In the genomic region with DNA sequence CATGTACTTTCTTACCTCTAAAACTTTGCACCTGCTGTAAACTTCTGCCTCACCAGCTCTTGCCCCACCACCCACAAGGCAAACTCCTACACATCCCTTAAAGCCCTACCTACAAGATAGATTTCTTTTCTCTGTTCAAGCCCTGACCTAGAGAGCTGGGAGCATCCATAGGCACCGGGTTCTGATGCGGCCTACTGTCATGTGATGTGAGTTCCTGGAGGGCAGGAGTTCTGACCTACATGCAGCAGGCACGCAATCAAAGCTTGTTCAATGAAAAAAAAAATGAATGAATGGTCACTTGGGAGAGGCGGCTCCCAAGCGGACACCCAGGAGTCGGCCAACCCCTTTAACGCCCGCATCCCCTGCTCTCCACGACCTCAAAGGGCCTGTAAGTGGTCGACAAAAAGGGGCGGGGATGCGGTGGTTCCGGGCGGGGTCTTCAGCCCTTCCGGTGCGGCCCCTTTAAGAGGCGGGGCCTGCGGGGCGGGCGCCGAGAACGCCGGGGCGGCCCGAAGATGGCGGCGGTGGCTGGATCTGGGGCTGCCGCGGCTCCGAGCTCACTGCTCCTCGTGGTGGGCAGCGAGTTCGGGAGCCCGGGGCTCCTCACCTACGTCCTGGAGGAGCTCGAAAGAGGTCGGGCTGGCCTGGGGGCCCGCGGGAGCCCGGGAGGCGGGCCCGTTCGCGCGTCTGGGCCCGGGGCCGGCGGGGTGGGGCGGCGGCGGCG, we compare ENCODE assay signal across 7 cellular contexts. TPM values are rescaled to one million over a fixed set of nuclear protein-coding genes. Genes with fewer than 3 reads are reported as not detected.
DNase-seq lines count a peak whose midpoint lies in the region; ATAC-seq and TF ChIP-seq lines count a peak whose summit lies in the region.

A gene with protein sequence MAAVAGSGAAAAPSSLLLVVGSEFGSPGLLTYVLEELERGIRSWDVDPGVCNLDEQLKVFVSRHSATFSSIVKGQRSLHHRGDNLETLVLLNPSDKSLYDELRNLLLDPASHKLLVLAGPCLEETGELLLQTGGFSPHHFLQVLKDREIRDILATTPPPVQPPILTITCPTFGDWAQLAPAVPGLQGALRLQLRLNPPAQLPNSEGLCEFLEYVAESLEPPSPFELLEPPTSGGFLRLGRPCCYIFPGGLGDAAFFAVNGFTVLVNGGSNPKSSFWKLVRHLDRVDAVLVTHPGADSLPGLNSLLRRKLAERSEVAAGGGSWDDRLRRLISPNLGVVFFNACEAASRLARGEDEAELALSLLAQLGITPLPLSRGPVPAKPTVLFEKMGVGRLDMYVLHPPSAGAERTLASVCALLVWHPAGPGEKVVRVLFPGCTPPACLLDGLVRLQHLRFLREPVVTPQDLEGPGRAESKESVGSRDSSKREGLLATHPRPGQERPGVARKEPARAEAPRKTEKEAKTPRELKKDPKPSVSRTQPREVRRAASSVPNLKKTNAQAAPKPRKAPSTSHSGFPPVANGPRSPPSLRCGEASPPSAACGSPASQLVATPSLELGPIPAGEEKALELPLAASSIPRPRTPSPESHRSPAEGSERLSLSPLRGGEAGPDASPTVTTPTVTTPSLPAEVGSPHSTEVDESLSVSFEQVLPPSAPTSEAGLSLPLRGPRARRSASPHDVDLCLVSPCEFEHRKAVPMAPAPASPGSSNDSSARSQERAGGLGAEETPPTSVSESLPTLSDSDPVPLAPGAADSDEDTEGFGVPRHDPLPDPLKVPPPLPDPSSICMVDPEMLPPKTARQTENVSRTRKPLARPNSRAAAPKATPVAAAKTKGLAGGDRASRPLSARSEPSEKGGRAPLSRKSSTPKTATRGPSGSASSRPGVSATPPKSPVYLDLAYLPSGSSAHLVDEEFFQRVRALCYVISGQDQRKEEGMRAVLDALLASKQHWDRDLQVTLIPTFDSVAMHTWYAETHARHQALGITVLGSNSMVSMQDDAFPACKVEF (plus strand): TSS at position 493 of the 724 bp plus-strand sequence. CDS start 23 bp downstream, at position 516.

- H3K36me3 ChIP-seq in ectodermal cell (ENCODE audit: control insufficient read depth, insufficient read depth, low read length) (no peaks in the 10 kb centered on the region), lower lobe of right lung (peaks cover 13% of the 10 kb centered on the region)

- no peaks in the 10 kb centered on the region for H3K27me3 Mint-ChIP-seq in activated CD4-positive, alpha-beta memory T cell treated with anti-CD3 and anti-CD28 coated beads for 36 hours

- peak within 1 kb of the TSS; percentile 83 for H3K4me3 Mint-ChIP-seq in activated CD4-positive, alpha-beta memory T cell treated with anti-CD3 and anti-CD28 coated beads for 36 hours

- H3K27me3 ChIP-seq in ectodermal cell (ENCODE audit: control insufficient read depth, insufficient read depth, low read length, poor library complexity, severe bottlenecking) (no peaks in the 10 kb centered on the region), lower lobe of right lung (ENCODE audit: low read depth) (no peaks in the 10 kb centered on the region)

- WGBS in ectodermal cell, 2 experiments: 1% methylated on average over 52 of the region's 52 CpGs

- H3K4me1 Mint-ChIP-seq in activated CD4-positive, alpha-beta memory T cell treated with anti-CD3 and anti-CD28 coated beads for 36 hours (ENCODE audit: low read depth): peaks cover 30% of the 10 kb centered on the region

- intact Hi-C loops in activated CD4-positive, alpha-beta memory T cell treated with anti-CD3 and anti-CD28 coated beads for 36 hours (cut with micrococcal nuclease): loop anchor here (1.0 to 5.0 kb wide), 3 partner anchors 28 to 138 kb away; a partner anchor contains a TSS
- intact Hi-C loops in lower lobe of right lung (cut with DNase I): no loop called here

- ATAC-seq in HG02870 (IDR thresholded peaks at IDR 0.05; ENCODE audit: unreplicated experiment) (peak; percentile 65), lower lobe of right lung (peak; percentile 63 to 80)

- H3K4me1 ChIP-seq in ectodermal cell (ENCODE audit: control insufficient read depth, insufficient read depth, low read length): peaks cover 8% of the 10 kb centered on the region
- peaks cover 57% of the 10 kb centered on the region for H3K4me1 ChIP-seq in lower lobe of right lung

- in situ Hi-C loops in GM13977 (cut with MboI; ENCODE audit: low pct_unique_long_range_greater_than_20kb, low sequenced_read_pairs, unreplicated experiment): loop anchor here (10.0 kb wide), 1 partner anchor 56 kb away; no protein-coding TSS in a partner anchor

- H3K27ac Mint-ChIP-seq in activated CD4-positive, alpha-beta memory T cell treated with anti-CD3 and anti-CD28 coated beads for 36 hours: peak within 1 kb of the TSS; percentile 77

- no peaks in the 10 kb centered on the region for H3K9me3 Mint-ChIP-seq in activated CD4-positive, alpha-beta memory T cell treated with anti-CD3 and anti-CD28 coated beads for 36 hours

- H3K4me3 ChIP-seq in ectodermal cell (ENCODE audit: insufficient read depth, low read depth, low read length) (peak within 1 kb of the TSS; percentile 76), lower lobe of right lung (peak within 1 kb of the TSS; percentile 94)

- CTCF ChIA-PET in activated CD4-positive, alpha-beta memory T cell treated with anti-CD3 and anti-CD28 coated beads for 36 hours (lab: Charles Lee): interaction anchor here (0.9 to 1.6 kb wide), 8 partner anchors 15 to 214 kb away, joined by 3 to 11 read pairs (median 3); a partner anchor contains a TSS

- POLR2A ChIA-PET in activated CD4-positive, alpha-beta memory T cell treated with anti-CD3 and anti-CD28 coated beads for 36 hours (lab: Charles Lee): interaction anchor here (0.6 to 2.0 kb wide), 2 partner anchors 14 to 32 kb away, joined by 3 to 6 read pairs; a partner anchor contains a TSS

- DNase-seq in GM13977 (ENCODE audit: low spot score) (peak; percentile 96), NCI-H460 (ENCODE audit: extremely low read depth, low read depth) (peak; percentile 27), lower lobe of right lung (peak; percentile 75)
- peak; percentile 76 for DNase-seq in activated CD4-positive, alpha-beta memory T cell treated with anti-CD3 and anti-CD28 coated beads for 36 hours
- DNase-seq in stimulated activated CD4-positive, alpha-beta T cell treated with anti-CD3 and anti-CD28 coated beads, TNF-alpha, amount 100 ng/mL, for 48 hours (ENCODE audit: low read depth in 3 of 3): peak in 2 of 3 donors; percentile 39 to 68

- TF ChIP-seq CTCF in GM13977 (IDR thresholded peaks at IDR 0.05; ENCODE audit: extremely low read depth, insufficient read depth, missing control alignments) (no peak), lower lobe of right lung (IDR thresholded peaks at IDR 0.05) (no peak)

- H3K9me3 ChIP-seq in ectodermal cell (ENCODE audit: control insufficient read depth, low read length) (no peaks in the 10 kb centered on the region), lower lobe of right lung (no peaks in the 10 kb centered on the region)

- peak within 1 kb of the TSS; percentile 64 for H3K27ac ChIP-seq in ectodermal cell (ENCODE audit: insufficient read depth, low read depth, low read length, poor library complexity, severe bottlenecking)
- peak within 1 kb of the TSS; percentile 82 for H3K27ac ChIP-seq in lower lobe of right lung

- H3K36me3 Mint-ChIP-seq in activated CD4-positive, alpha-beta memory T cell treated with anti-CD3 and anti-CD28 coated beads for 36 hours: peaks cover 4% of the 10 kb centered on the region

RNA-seq across cellular contexts. Expression of the gene that starts here (rescaled TPM):
- total RNA-seq in NCI-H460 (2014; rRNA removed; shearing (Covaris generic)): 10.4 and 10.5 TPM in 2 replicates
- 5.9 and 7.8 TPM in 2 replicates for polyA plus RNA-seq in NCI-H460 (2014; cell fraction: nucleus; rRNA removed)
- total RNA-seq in activated CD4-positive, alpha-beta memory T cell treated with anti-CD3 and anti-CD28 coated beads for 36 hours: 10 to 100 TPM; 63.0 to 71.2 TPM
- polyA plus RNA-seq in ectodermal cell (2013, experiment 1 of 4): 62.7 TPM
- polyA plus RNA-seq in ectodermal cell (2013, experiment 2 of 4): 70.2 TPM
- 46.1 TPM for polyA plus RNA-seq in ectodermal cell (2013, experiment 3 of 4)
- polyA plus RNA-seq in ectodermal cell (2013, experiment 4 of 4): 42.3 TPM
- 67.1 TPM for total RNA-seq in lower lobe of right lung

Comparison
In these comparisons a context has a peak if more than half of its experiments do, and no peak if none do; other contexts are left out.
1. Peak in every context shown above with its lines: DNase-seq, ATAC-seq, H3K4me3 ChIP-seq and H3K27ac ChIP-seq.
2. DNase-seq: peak in every context shown above with its lines; median percentile 96 in GM13977; 76 in activated CD4-positive, alpha-beta memory T cell treated with anti-CD3 and anti-CD28 coated beads for 36 hours; 75 in lower lobe of right lung; 54 in stimulated activated CD4-positive, alpha-beta T cell treated with anti-CD3 and anti-CD28 coated beads, TNF-alpha, amount 100 ng/mL, for 48 hours; 27 in NCI-H460.